ENCODE assay signal across 19 cellular contexts in genomic region chr5:112640495-112640894, GRCh38.
"Had no signal": no experiment of that assay in that cellular context is flagged by ENCODE, and none has a peak within 500 bp of the region (broad histone marks: within the 10 kb centered on the region; RNA-seq: fewer than 3 reads in every experiment).

No MANE protein-coding gene starts in this region.

- H3K9me3 Mint-ChIP-seq: natural killer cell treated with Interleukin-12 subunit alpha and Interleukin-12 subunit beta and Interleukin-15 and Interleukin-18, amount 100 ng/mL, for 72 hours; T-cell had no signal

- H3K27ac Mint-ChIP-seq: activated naive CD8-positive, alpha-beta T cell; natural killer cell treated with Interleukin-12 subunit alpha and Interleukin-12 subunit beta and Interleukin-15 and Interleukin-18, amount 100 ng/mL, for 72 hours; T-cell had no signal

- DNase-seq: activated CD4-positive, alpha-beta T cell treated with anti-CD3 and anti-CD28 coated beads, Interleukin-2, amount 50 U/mL, for 1 hour; activated CD8-positive, alpha-beta memory T cell treated with anti-CD3 and anti-CD28 coated beads for 24 hours; activated gamma-delta T cell treated with Interleukin-2 at 50 U/mL for 16 hours; dorsolateral prefrontal cortex; foreskin keratinocyte; glutamatergic neuron; kidney; left ventricle myocardium inferior; mesenchymal stem cell; sigmoid colon; stimulated activated CD4-positive, alpha-beta T cell treated with anti-CD3 and anti-CD28 coated beads, Interleukin-12 subunit alpha, Interleukin-12 subunit beta, amount 100 ng/mL, for 4 hours; stimulated activated CD4-positive, alpha-beta T cell treated with anti-CD3 and anti-CD28 coated beads, Interleukin-2, amount 100 ng/mL, for 24 hours; T-cell; T-helper 9 cell; uterus had no signal

- H3K36me3 ChIP-seq: left ventricle myocardium inferior, sigmoid colon, uterus had no signal

- H3K4me1 Mint-ChIP-seq: T-cell had no signal

- H3K27ac ChIP-seq: foreskin keratinocyte, left ventricle myocardium inferior, sigmoid colon, uterus had no signal

- H3K27me3 ChIP-seq: dorsolateral prefrontal cortex, sigmoid colon, uterus had no signal

- H3K27me3 Mint-ChIP-seq: activated naive CD8-positive, alpha-beta T cell had no signal

- H3K4me1 ChIP-seq: foreskin keratinocyte, uterus had no signal

- H3K36me3 Mint-ChIP-seq: activated naive CD8-positive, alpha-beta T cell; natural killer cell treated with Interleukin-12 subunit alpha and Interleukin-12 subunit beta and Interleukin-15 and Interleukin-18, amount 100 ng/mL, for 72 hours; T-cell had no signal

- H3K9me3 ChIP-seq: left ventricle myocardium inferior, sigmoid colon, uterus had no signal

- H3K4me3 Mint-ChIP-seq: activated naive CD8-positive, alpha-beta T cell; natural killer cell treated with Interleukin-12 subunit alpha and Interleukin-12 subunit beta and Interleukin-15 and Interleukin-18, amount 100 ng/mL, for 72 hours; T-cell had no signal

- H3K4me3 ChIP-seq: dorsolateral prefrontal cortex, left ventricle myocardium inferior, sigmoid colon, uterus had no signal

- ATAC-seq: activated CD4-positive, CD25-positive, alpha-beta regulatory T cell treated with anti-CD3 and anti-CD28 coated beads, Interleukin-2, amount 50 U/mL, for 24 hours; esophagus mucosa; foreskin keratinocyte; natural killer cell treated with Interleukin-12 subunit alpha and Interleukin-12 subunit beta and Interleukin-15 and Interleukin-18, amount 100 ng/mL, for 72 hours; T-cell had no signal
